Comparison of ENCODE assay signal across 13 cellular contexts in the genomic region with DNA sequence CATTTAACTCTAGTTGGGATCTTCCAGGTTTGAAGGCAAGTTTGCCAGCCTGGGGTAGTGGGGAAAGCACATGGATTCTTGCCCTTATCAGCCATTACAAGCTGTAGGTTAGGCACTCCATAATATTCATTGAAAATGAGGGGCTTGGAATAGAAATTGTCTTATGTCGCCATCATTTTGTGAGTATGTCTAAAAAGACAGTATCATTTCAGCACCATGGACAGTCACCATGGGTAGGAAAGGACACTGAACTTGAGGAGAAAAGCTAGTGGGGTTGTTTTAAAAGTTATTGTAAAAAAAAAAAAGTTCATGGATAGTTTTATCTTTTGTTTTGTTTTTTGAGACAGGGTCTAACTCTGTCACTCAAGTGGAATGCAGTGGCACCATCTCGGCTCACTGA.
DNase-seq lines count a peak whose midpoint lies in the region; ATAC-seq, FAIRE-seq and TF ChIP-seq lines count a peak whose summit lies in the region.
"Had no signal": no experiment of that assay in that cellular context is flagged by ENCODE, and none has a peak within 500 bp of the region (broad histone marks: within the 10 kb centered on the region; RNA-seq: fewer than 3 reads in every experiment).

No MANE protein-coding gene starts in this region.

- POLR2A ChIA-PET in HepG2 (lab: Yijun Ruan, JAX) = no interaction called here

- TF ChIP-seq EP300 in HepG2 (IDR thresholded peaks at IDR 0.05; ENCODE audit: low read depth in 2 of 2, low read length in 2 of 2) (no peak), HepG2 (CRISPR knock-in tag; IDR thresholded peaks at IDR 0.05; ENCODE audit: borderline replicate concordance) (no peak)

- BruUV-seq in HepG2 (replicated peaks; lab: Mats Ljungman, UMichigan) = no TSS peak

- no peak overlapping the region for H2AFZ ChIP-seq in HepG2 (ENCODE audit: low read length)

- no peaks in the 10 kb centered on the region for H3K79me2 ChIP-seq in HepG2 (ENCODE audit: insufficient read depth, low read length)

- no peaks in the 10 kb centered on the region for H3K9me3 ChIP-seq in HepG2 (ENCODE audit: low read length)
- no peaks in the 10 kb centered on the region for H3K9me3 ChIP-seq in right lobe of liver
- H3K9me3 ChIP-seq: mucosa of descending colon had no signal

- FAIRE-seq in HepG2 (lab: Jason Lieb, UNC) = no peak

- no peak overlapping the region for H3K4me2 ChIP-seq in HepG2 (ENCODE audit: low read depth, low read length)

- CTCF ChIA-PET in HepG2 (lab: Yijun Ruan, JAX; ENCODE audit: low intra/inter-chr PET ratio, low total read pairs) = no interaction called here

- no peaks in the 10 kb centered on the region for H4K20me1 ChIP-seq in HepG2 (ENCODE audit: insufficient read depth, low read length)

- ATAC-seq in HepG2 (no peak), right lobe of liver (no peak), GM19023 (IDR thresholded peaks at IDR 0.05; ENCODE audit: unreplicated experiment) (no peak), GM18858 (IDR thresholded peaks at IDR 0.05; ENCODE audit: unreplicated experiment) (no peak)
- ATAC-seq: mucosa of descending colon had no signal

- peak; percentile 12 for DNase-seq in HepG2 (ENCODE audit: low spot score)
- DNase-seq in right lobe of liver = no peak
- peak; percentile 16 for DNase-seq in fibroblast of mammary gland (ENCODE audit: low read depth)
- DNase-seq in NCI-H2196 treated with DMSO at 0.1 percent for 48 hours (lab: John Stamatoyannopoulos, UW; ENCODE audit: unreplicated experiment) = no peak
- no peak for DNase-seq in NCI-H2081 treated with DMSO at 0.1 percent for 48 hours (lab: John Stamatoyannopoulos, UW)
- DNase-seq: activated naive CD4-positive, alpha-beta T cell; C1 segment of cervical spinal cord; NCI-H446; stimulated activated CD4-positive, alpha-beta T cell treated with anti-CD3 and anti-CD28 coated beads, Interleukin-15, amount 100 ng/mL, for 24 hours had no signal

- no peak for TF ChIP-seq POLR2A in HepG2 (IDR thresholded peaks at IDR 0.05; ENCODE audit: insufficient read depth in 1 of 2, low read depth in 2 of 2, low read length in 2 of 2)
- no peak for TF ChIP-seq POLR2A in right lobe of liver (IDR thresholded peaks at IDR 0.05)

- TF ChIP-seq CTCF in HepG2 (CRISPR knock-in tag; IDR thresholded peaks at IDR 0.05) (no peak), right lobe of liver (IDR thresholded peaks at IDR 0.05) (no peak), fibroblast of mammary gland (conservative IDR thresholded peaks at IDR 0.05; ENCODE audit: control insufficient read depth, insufficient read depth, low read depth, low read length) (no peak)

- H3K4me3 ChIP-seq in HepG2 (replicated peaks in 1 of 3; ENCODE audit: insufficient read depth in 1 of 3, low read depth in 2 of 3, low read length in 3 of 3) (no peak overlapping the region), right lobe of liver (no peak overlapping the region), fibroblast of mammary gland (ENCODE audit: control insufficient read depth, low read depth, low read length) (no peak overlapping the region)
- H3K4me3 ChIP-seq: mucosa of descending colon had no signal

- no peak for TF ChIP-seq RAD21 in HepG2 (CRISPR knock-in tag; IDR thresholded peaks at IDR 0.05)

- no peak overlapping the region for H3K27ac ChIP-seq in HepG2 (ENCODE audit: extremely low read length, insufficient read depth, low read length)
- H3K27ac ChIP-seq in right lobe of liver = no peak overlapping the region

- no peaks in the 10 kb centered on the region for H3K27me3 ChIP-seq in HepG2 (ENCODE audit: control insufficient read depth in 1 of 2, insufficient read depth in 2 of 2, low read length in 2 of 2)
- no peaks in the 10 kb centered on the region for H3K27me3 ChIP-seq in right lobe of liver

- WGBS in HepG2 (ENCODE audit: low lambda C conversion rate) = 43% methylated on average over 2 of the region's 2 CpGs
- WGBS in right lobe of liver (ENCODE audit: insufficient coverage, low coverage, low lambda C conversion rate, missing lambda C conversion rate) = 83% methylated on average over 1 of the region's 2 CpGs

- no peaks in the 10 kb centered on the region for H3K36me3 ChIP-seq in HepG2 (replicated peaks in 1 of 2; ENCODE audit: control insufficient read depth in 1 of 2, insufficient read depth in 2 of 2, low read length in 2 of 2)
- H3K36me3 ChIP-seq in right lobe of liver = no peaks in the 10 kb centered on the region

- in situ Hi-C loops in HepG2 (cut with HindIII; ENCODE audit: extremely low pct_ligation_motif_present, low pct_unique_long_range_greater_than_20kb) = no loop called here

- intact Hi-C loops in HepG2 (cut with micrococcal nuclease; ENCODE audit: unreplicated experiment) = no loop called here
- intact Hi-C loops in right lobe of liver (cut with DNase I) = no loop called here

- H3K4me1 ChIP-seq in HepG2 (ENCODE audit: insufficient read depth, low read length) = no peaks in the 10 kb centered on the region
- H3K4me1 ChIP-seq in right lobe of liver = no peaks in the 10 kb centered on the region

- H3K9ac ChIP-seq in HepG2 (ENCODE audit: insufficient read depth, low read depth, low read length) = no peak overlapping the region

TF ChIP-seq in HepG2, 621 proteins besides CTCF, POLR2A, EP300 and RAD21 (continues in another document):
- TF ChIP-seq RARG (CRISPR knock-in tag; IDR thresholded peaks at IDR 0.05; ENCODE audit: low read depth) = no peak
- TF ChIP-seq MIER2 (CRISPR knock-in tag; IDR thresholded peaks at IDR 0.05) = peak; percentile 96
- TF ChIP-seq, protein P1, sequence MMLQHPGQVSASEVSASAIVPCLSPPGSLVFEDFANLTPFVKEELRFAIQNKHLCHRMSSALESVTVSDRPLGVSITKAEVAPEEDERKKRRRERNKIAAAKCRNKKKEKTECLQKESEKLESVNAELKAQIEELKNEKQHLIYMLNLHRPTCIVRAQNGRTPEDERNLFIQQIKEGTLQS (CRISPR knock-in tag; IDR thresholded peaks at IDR 0.05) = no peak
- no peak for TF ChIP-seq ZNF563 (CRISPR knock-in tag; IDR thresholded peaks at IDR 0.05)
- no peak for TF ChIP-seq KDM5A (IDR thresholded peaks at IDR 0.05; ENCODE audit: borderline replicate concordance, low read length)
- no peak for TF ChIP-seq ZNF264 (CRISPR knock-in tag; IDR thresholded peaks at IDR 0.05)
- no peak for TF ChIP-seq ZNF44 (CRISPR knock-in tag; IDR thresholded peaks at IDR 0.05)
- TF ChIP-seq NKX3-1 (CRISPR knock-in tag; IDR thresholded peaks at IDR 0.05) = 0 out of 2 replicates have a peak, but pooled peaks have one; percentile 50
- TF ChIP-seq KAT2B (IDR thresholded peaks at IDR 0.05; ENCODE audit: borderline replicate concordance, low read depth, low read length) = no peak
- TF ChIP-seq, protein P2, sequence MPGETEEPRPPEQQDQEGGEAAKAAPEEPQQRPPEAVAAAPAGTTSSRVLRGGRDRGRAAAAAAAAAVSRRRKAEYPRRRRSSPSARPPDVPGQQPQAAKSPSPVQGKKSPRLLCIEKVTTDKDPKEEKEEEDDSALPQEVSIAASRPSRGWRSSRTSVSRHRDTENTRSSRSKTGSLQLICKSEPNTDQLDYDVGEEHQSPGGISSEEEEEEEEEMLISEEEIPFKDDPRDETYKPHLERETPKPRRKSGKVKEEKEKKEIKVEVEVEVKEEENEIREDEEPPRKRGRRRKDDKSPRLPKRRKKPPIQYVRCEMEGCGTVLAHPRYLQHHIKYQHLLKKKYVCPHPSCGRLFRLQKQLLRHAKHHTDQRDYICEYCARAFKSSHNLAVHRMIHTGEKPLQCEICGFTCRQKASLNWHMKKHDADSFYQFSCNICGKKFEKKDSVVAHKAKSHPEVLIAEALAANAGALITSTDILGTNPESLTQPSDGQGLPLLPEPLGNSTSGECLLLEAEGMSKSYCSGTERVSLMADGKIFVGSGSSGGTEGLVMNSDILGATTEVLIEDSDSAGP (CRISPR knock-in tag; IDR thresholded peaks at IDR 0.05; ENCODE audit: borderline replicate concordance) = no peak

TF ChIP-seq in PFSK-1, 5 proteins besides CTCF, POLR2A, EP300 and RAD21:
- TF ChIP-seq, protein P3, sequence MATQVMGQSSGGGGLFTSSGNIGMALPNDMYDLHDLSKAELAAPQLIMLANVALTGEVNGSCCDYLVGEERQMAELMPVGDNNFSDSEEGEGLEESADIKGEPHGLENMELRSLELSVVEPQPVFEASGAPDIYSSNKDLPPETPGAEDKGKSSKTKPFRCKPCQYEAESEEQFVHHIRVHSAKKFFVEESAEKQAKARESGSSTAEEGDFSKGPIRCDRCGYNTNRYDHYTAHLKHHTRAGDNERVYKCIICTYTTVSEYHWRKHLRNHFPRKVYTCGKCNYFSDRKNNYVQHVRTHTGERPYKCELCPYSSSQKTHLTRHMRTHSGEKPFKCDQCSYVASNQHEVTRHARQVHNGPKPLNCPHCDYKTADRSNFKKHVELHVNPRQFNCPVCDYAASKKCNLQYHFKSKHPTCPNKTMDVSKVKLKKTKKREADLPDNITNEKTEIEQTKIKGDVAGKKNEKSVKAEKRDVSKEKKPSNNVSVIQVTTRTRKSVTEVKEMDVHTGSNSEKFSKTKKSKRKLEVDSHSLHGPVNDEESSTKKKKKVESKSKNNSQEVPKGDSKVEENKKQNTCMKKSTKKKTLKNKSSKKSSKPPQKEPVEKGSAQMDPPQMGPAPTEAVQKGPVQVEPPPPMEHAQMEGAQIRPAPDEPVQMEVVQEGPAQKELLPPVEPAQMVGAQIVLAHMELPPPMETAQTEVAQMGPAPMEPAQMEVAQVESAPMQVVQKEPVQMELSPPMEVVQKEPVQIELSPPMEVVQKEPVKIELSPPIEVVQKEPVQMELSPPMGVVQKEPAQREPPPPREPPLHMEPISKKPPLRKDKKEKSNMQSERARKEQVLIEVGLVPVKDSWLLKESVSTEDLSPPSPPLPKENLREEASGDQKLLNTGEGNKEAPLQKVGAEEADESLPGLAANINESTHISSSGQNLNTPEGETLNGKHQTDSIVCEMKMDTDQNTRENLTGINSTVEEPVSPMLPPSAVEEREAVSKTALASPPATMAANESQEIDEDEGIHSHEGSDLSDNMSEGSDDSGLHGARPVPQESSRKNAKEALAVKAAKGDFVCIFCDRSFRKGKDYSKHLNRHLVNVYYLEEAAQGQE (IDR thresholded peaks at IDR 0.05; ENCODE audit: insufficient read depth in 1 of 2, low read depth in 2 of 2, low read length in 2 of 2) = peak; percentile 81 to 93
- no peak for TF ChIP-seq SIN3A (IDR thresholded peaks at IDR 0.05; ENCODE audit: borderline replicate concordance, insufficient read depth, low read length)

Comparison
In these comparisons a context has a peak if more than half of its experiments do, and no peak if none do; other contexts are left out.
1. DNase-seq: peak in HepG2 (single experiment) and fibroblast of mammary gland (single experiment); none in right lobe of liver (0 of 3), NCI-H2196 treated with DMSO at 0.1 percent for 48 hours (single experiment) and NCI-H2081 treated with DMSO at 0.1 percent for 48 hours (single experiment).